ENCODE assay signal across 8 cellular contexts in the genomic region with DNA sequence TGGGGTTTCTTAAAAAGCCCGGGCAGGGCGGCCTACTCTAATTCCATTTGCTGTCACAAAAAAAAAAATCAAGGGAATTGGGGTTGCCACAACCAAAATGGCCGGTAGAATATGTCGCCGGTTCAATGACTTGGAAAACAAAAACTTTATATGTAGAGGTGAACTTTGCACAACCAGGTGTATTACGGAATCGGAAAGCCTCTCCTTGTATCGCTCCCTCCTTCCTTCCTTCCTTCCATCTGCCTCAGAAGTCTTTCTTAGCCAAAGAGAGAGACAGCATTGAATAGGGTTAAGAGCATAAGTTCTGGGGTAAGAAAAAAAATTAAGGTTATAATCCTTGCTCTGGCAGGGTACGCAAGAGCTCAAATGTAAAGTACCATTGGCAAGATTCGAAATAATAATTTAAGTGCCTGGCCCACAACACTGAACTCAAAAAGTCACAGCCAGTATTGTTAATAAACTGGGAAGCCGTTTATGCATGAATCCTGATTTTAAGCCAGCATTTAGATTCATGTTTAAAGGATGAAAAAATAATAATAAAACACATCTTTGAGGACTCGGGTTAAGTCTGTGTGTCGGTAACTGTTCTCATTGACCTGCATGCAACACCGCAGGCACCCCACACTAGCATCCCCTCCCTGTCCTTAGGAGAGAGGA. TPM values are rescaled to one million over a fixed set of nuclear protein-coding genes. Genes with fewer than 3 reads are reported as not detected.
A peak's percentile ranks its signal among the peaks of the same experiment; 100 is the strongest.
DNase-seq lines count a peak whose midpoint lies in the region; ATAC-seq and TF ChIP-seq lines count a peak whose summit lies in the region.

No MANE protein-coding gene starts in this region.

- DNase-seq in NCI-H526 treated with DMSO at 0.1 percent for 48 hours (lab: John Stamatoyannopoulos, UW) (peak; percentile 32), NCI-H526 (lab: John Stamatoyannopoulos, UW) (no peak), HCT116 (ENCODE audit: low read depth, low spot score) (no peak), PC-3 (no peak), fibroblast of mammary gland (ENCODE audit: low read depth) (no peak), gastrocnemius medialis (no peak), COLO668 (lab: John Stamatoyannopoulos, UW; ENCODE audit: unreplicated experiment) (no peak), anterior cingulate cortex (lab: John Stamatoyannopoulos, UW) (no peak)

- H3F3A ChIP-seq in PC-3 (ENCODE audit: low read length, unreplicated experiment), result no peaks in the 10 kb centered on the region

- H4K20me1 ChIP-seq in HCT116 (ENCODE audit: insufficient read depth), result 0 out of 2 replicates have a peak, but pooled peaks cover 6% of the 10 kb centered on the region
- H4K20me1 ChIP-seq in PC-3 (ENCODE audit: low read length), result peaks cover 19% of the 10 kb centered on the region; the same call in 1 of the 2 replicates

- TF ChIP-seq POLR2A in HCT116 (IDR thresholded peaks at IDR 0.05; ENCODE audit: borderline replicate concordance, extremely low read depth, insufficient read depth, insufficient read length) (no peak), gastrocnemius medialis (IDR thresholded peaks at IDR 0.05) (no peak)

- POLR2A ChIA-PET in HCT116 (lab: Charles Lee) (interaction anchor here (0.7 to 1.7 kb wide), 7 partner anchors 9 to 648 kb away, joined by 3 to 8 read pairs (median 7); no protein-coding TSS in a partner anchor), PC-3 (lab: Charles Lee; ENCODE audit: unreplicated experiment) (interaction anchor here (0.5 kb wide), 1 partner anchor 1694 kb away, joined by 6 read pairs; no protein-coding TSS in a partner anchor)

- no peak; the same call in 1 of the 2 replicates for TF ChIP-seq RAD21 in HCT116 (IDR thresholded peaks at IDR 0.05; ENCODE audit: low read depth)

- H2AFZ ChIP-seq in HCT116 (ENCODE audit: low read depth, low read length, poor library complexity, severe bottlenecking) (peak overlapping the region; percentile 34), PC-3 (ENCODE audit: low read length) (peak overlapping the region; percentile 86)

- in situ Hi-C loops in gastrocnemius medialis (cut with MboI; ENCODE audit: low sequenced_read_pairs in 4 of 4), result loop anchor here in 1 of 4 donors (25.0 kb wide), 1 partner anchor 120 kb away; no protein-coding TSS in a partner anchor

- RAD21 ChIA-PET in HCT116 (lab: Charles Lee; ENCODE audit: low non-redundant PET in 1 of 2, low total read pairs in 2 of 2, uncharacterized antibody in 2 of 2, unreplicated experiment in 2 of 2), result interaction anchor here in 1 of 2 experiments (1.0 kb wide), 1 partner anchor 88 kb away, joined by 3 read pairs; no protein-coding TSS in a partner anchor

- intact Hi-C loops in HCT116 (cut with micrococcal nuclease) (loop anchor here (10.0 kb wide), 1 partner anchor 123 kb away; no protein-coding TSS in a partner anchor), PC-3 (cut with micrococcal nuclease) (loop anchor here (1.0 to 5.0 kb wide), 2 partner anchors 24 to 125 kb away; no protein-coding TSS in a partner anchor), gastrocnemius medialis (cut with DNase I; ENCODE audit: low total_unique reads) (loop anchor here (5.0 kb wide), 3 partner anchors 45 to 310 kb away; partner anchors contain the start of genes PSMD7 and RFWD3)

- CTCF ChIA-PET in HCT116 (lab: Charles Lee), result no interaction called here
- CTCF ChIA-PET in PC-3 (lab: Charles Lee), result no interaction called here

- peak; percentile 20; the same call in 1 of the 2 replicates for ATAC-seq in HCT116
- no peak for ATAC-seq in PC-3
- peak; percentile 75 to 81 for ATAC-seq in gastrocnemius medialis

- H3K4me2 ChIP-seq in HCT116 (ENCODE audit: low read length), result peak overlapping the region; percentile 79
- H3K4me2 ChIP-seq in PC-3 (ENCODE audit: low read length), result peak overlapping the region; percentile 94

- H3K36me3 ChIP-seq in HCT116 (ENCODE audit: control insufficient read depth in 1 of 2, insufficient read depth in 2 of 2, low read length in 2 of 2) (no peaks in the 10 kb centered on the region), PC-3 (ENCODE audit: low read depth, low read length) (no peaks in the 10 kb centered on the region), gastrocnemius medialis (no peaks in the 10 kb centered on the region)

- H3K4me3 ChIP-seq in HCT116 (replicated peaks in 1 of 2; ENCODE audit: low read depth in 1 of 2, low read length in 2 of 2) (peak overlapping the region; percentile 85 to 96), PC-3 (ENCODE audit: low read length) (peak overlapping the region; percentile 80), fibroblast of mammary gland (ENCODE audit: control insufficient read depth, low read depth, low read length) (peak overlapping the region; percentile 92), gastrocnemius medialis (peak overlapping the region; percentile 64 to 99 (median 96))

- H3K9me2 ChIP-seq in HCT116 (ENCODE audit: insufficient read depth), result no peaks in the 10 kb centered on the region
- no peaks in the 10 kb centered on the region for H3K9me2 ChIP-seq in PC-3 (replicated peaks; ENCODE audit: low read length)

- H3K27ac ChIP-seq in HCT116 (ENCODE audit: low read depth, low read length), result peak overlapping the region; percentile 97
- peak overlapping the region; percentile 62 for H3K27ac ChIP-seq in PC-3 (ENCODE audit: low read length)
- peak overlapping the region; percentile 87 to 98 (median 98) for H3K27ac ChIP-seq in gastrocnemius medialis

- H3K4me1 ChIP-seq in HCT116 (ENCODE audit: control insufficient read depth in 1 of 2, insufficient read depth in 2 of 2, low read length in 2 of 2), result peaks cover 35 to 50% of the 10 kb centered on the region in 2 experiments
- peaks cover 21% of the 10 kb centered on the region for H3K4me1 ChIP-seq in PC-3 (ENCODE audit: insufficient read depth, low read length)
- peaks cover 34 to 41% of the 10 kb centered on the region in 2 donors for H3K4me1 ChIP-seq in gastrocnemius medialis

- no peak for TF ChIP-seq CTCF in HCT116 (IDR thresholded peaks at IDR 0.05 in 2 of 3, conservative IDR thresholded peaks at IDR 0.05 in 1 of 3; ENCODE audit: borderline replicate concordance in 1 of 3, insufficient read depth in 1 of 3, low read depth in 2 of 3, low read length in 2 of 3)
- no peak for TF ChIP-seq CTCF in PC-3 (conservative IDR thresholded peaks at IDR 0.05; ENCODE audit: low read depth, low read length)
- no peak for TF ChIP-seq CTCF in fibroblast of mammary gland (conservative IDR thresholded peaks at IDR 0.05; ENCODE audit: control insufficient read depth, insufficient read depth, low read depth, low read length)
- TF ChIP-seq CTCF in gastrocnemius medialis (IDR thresholded peaks at IDR 0.05 in 4 of 5, conservative IDR thresholded peaks at IDR 0.05 in 1 of 5), result no peak

- H3K9ac ChIP-seq in HCT116 (ENCODE audit: low read length) (peak overlapping the region; percentile 93), PC-3 (ENCODE audit: low read length) (peak overlapping the region; percentile 90)

- no peaks in the 10 kb centered on the region for H3K9me3 ChIP-seq in HCT116 (ENCODE audit: control insufficient read depth in 1 of 2, insufficient read depth in 1 of 2, low read depth in 1 of 2, low read length in 2 of 2)
- no peaks in the 10 kb centered on the region for H3K9me3 ChIP-seq in PC-3 (ENCODE audit: low read length)
- H3K9me3 ChIP-seq in gastrocnemius medialis, result no peaks in the 10 kb centered on the region

- no peaks in the 10 kb centered on the region for H3K27me3 ChIP-seq in HCT116 (ENCODE audit: insufficient read depth, low read length)
- no peaks in the 10 kb centered on the region for H3K27me3 ChIP-seq in PC-3 (ENCODE audit: low read length)
- H3K27me3 ChIP-seq in gastrocnemius medialis, result no peaks in the 10 kb centered on the region

- BruUV-seq in HCT116 (replicated peaks; lab: Mats Ljungman, UMichigan) (TSS peak; percentile 97), PC-3 (replicated peaks; lab: Mats Ljungman, UMichigan) (TSS peak; percentile 94)

- H3K79me2 ChIP-seq in HCT116 (ENCODE audit: insufficient read depth, low read length), result peaks cover 44% of the 10 kb centered on the region
- peaks cover 44% of the 10 kb centered on the region for H3K79me2 ChIP-seq in PC-3 (ENCODE audit: low read length)

TF ChIP-seq in HCT116, 20 proteins besides CTCF, POLR2A, EP300 and RAD21:
- TF ChIP-seq ZFX (IDR thresholded peaks at IDR 0.05) (no peak), EZH2phosphoT487 (IDR thresholded peaks at IDR 0.05; ENCODE audit: borderline replicate concordance) (no peak), SP1 (IDR thresholded peaks at IDR 0.05; ENCODE audit: low read depth) (peak; percentile 16; the same call in 1 of the 2 replicates), POLR2AphosphoS5 (IDR thresholded peaks at IDR 0.05; ENCODE audit: low read depth, low read length) (no peak), TCF7L2 (IDR thresholded peaks at IDR 0.05; ENCODE audit: borderline replicate concordance, extremely low read depth, insufficient read depth, insufficient read length) (no peak), CEBPB (IDR thresholded peaks at IDR 0.05; ENCODE audit: low read depth) (peak; percentile 53; the same call in 1 of the 2 replicates), EZH2 (IDR thresholded peaks at IDR 0.05) (no peak), CBX3 (IDR thresholded peaks at IDR 0.05; ENCODE audit: low read depth) (0 out of 2 replicates have a peak, but pooled peaks have one; percentile 14), SIN3A (IDR thresholded peaks at IDR 0.05; ENCODE audit: low read depth) (no peak), ZNF274 (IDR thresholded peaks at IDR 0.05; ENCODE audit: low read depth, low read length) (no peak), YY1 (IDR thresholded peaks at IDR 0.05; ENCODE audit: extremely low read depth, insufficient replicate concordance, low read depth, low read length) (peak; percentile 96), EGR1 (IDR thresholded peaks at IDR 0.05; ENCODE audit: low read depth) (peak; percentile 60; the same call in 1 of the 2 replicates)
- TF ChIP-seq, protein P1, sequence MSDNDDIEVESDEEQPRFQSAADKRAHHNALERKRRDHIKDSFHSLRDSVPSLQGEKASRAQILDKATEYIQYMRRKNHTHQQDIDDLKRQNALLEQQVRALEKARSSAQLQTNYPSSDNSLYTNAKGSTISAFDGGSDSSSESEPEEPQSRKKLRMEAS (IDR thresholded peaks at IDR 0.05), result no peak
TF ChIP-seq in HCT116: peak in this region for 5.

RNA-seq across cellular contexts. Expression of gene GLG1, which starts 0.5 kb away (rescaled TPM):
- total RNA-seq in HCT116 (2021; ENCODE audit: unreplicated experiment) (237 TPM), PC-3 (2014; rRNA removed) (63.5 and 86.4 TPM in 2 replicates), gastrocnemius medialis (100 to 1,000 TPM in 2 of 4 donors, 10 to 100 TPM in 2; 72.0 to 170 (median 105) TPM)
- 152 and 162 TPM in 2 replicates for polyA plus RNA-seq in HCT116 (2012)

RNA-seq across cellular contexts. Expression of gene RFWD3, which starts 59.2 kb away (rescaled TPM):
- total RNA-seq in HCT116 (2021; ENCODE audit: unreplicated experiment) (83.6 TPM), PC-3 (2014; rRNA removed) (30.5 and 32.8 TPM in 2 replicates), gastrocnemius medialis (1 to 10 TPM; 2.5 to 7.1 (median 4.1) TPM)
- 33.9 and 36.6 TPM in 2 replicates for polyA plus RNA-seq in HCT116 (2012)
